ENCODE assay signal across 23 cellular contexts in the genomic region with DNA sequence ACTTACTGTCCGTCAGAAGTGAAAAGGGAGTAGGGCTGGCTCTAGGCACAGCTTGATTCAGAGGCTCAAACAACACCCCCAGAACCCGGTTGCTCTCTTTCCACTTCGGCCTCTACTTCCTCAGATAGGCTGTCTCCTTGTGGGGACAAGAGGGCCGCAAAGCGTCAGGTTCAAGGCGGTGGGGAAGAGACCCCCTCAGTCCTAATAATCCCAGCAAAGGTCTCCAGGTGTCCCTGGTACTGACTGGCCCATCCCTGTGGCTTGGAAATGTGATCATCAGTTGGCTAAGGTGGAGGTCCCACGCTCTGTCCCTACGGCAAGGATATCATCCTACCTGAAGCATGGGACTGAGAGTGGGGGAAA. TPM values are rescaled to one million over a fixed set of nuclear protein-coding genes. Genes with fewer than 3 reads are reported as not detected.
DNase-seq lines count a peak whose midpoint lies in the region; ATAC-seq and TF ChIP-seq lines count a peak whose summit lies in the region.
"Had no signal": no experiment of that assay in that cellular context is flagged by ENCODE, and none has a peak within 500 bp of the region (broad histone marks: within the 10 kb centered on the region; RNA-seq: fewer than 3 reads in every experiment).

No MANE protein-coding gene starts in this region.

- H3K4me1 ChIP-seq in SK-N-SH (ENCODE audit: control insufficient read depth in 1 of 2, insufficient read depth in 2 of 2, low read depth in 1 of 2, low read length in 1 of 2) (peaks cover 0 to 58% of the 10 kb centered on the region in 2 experiments; a peak in 1 of 4 replicates), tibial nerve (peaks cover 0 to 68% (median 12%) of the 10 kb centered on the region in 4 donors)

- H3K4me2 ChIP-seq in SK-N-SH = no peak overlapping the region

- no peak for TF ChIP-seq RAD21 in SK-N-SH (IDR thresholded peaks at IDR 0.05; ENCODE audit: low read length)

- H3K9ac ChIP-seq in SK-N-SH = no peak overlapping the region

- no peak overlapping the region for H2AFZ ChIP-seq in SK-N-SH (ENCODE audit: low read depth)

- TF ChIP-seq POLR2A in tibial nerve (IDR thresholded peaks at IDR 0.05) = no peak

- no peaks in the 10 kb centered on the region for H3K79me2 ChIP-seq in SK-N-SH (ENCODE audit: insufficient read depth)

- no peaks in the 10 kb centered on the region for H3K9me3 Mint-ChIP-seq in neural crest cell

- H3F3A ChIP-seq in SK-N-SH (replicated peaks; ENCODE audit: insufficient read depth) = no peaks in the 10 kb centered on the region

- WGBS in SK-N-SH (ENCODE audit: low lambda C conversion rate) = 75% methylated on average over 8 of the region's 8 CpGs
- 93 to 97% methylated on average over 8 of the region's 8 CpGs for WGBS in tibial nerve, 2 donors

- CTCF ChIA-PET in SK-N-SH (lab: Yijun Ruan, JAX) = interaction anchor here (0.7 to 11.7 kb wide), 8 partner anchors 10 to 113 kb away, joined by 3 to 144 read pairs (median 5); a partner anchor contains a TSS

- H3K27ac ChIP-seq in SK-N-SH (ENCODE audit: low read depth in 2 of 2, low read length in 1 of 2) (no peak overlapping the region; a peak in 1 of 4 replicates), tibial nerve (peak overlapping the region in 3 of 4 donors; percentile 5 to 81 (median 60))
- H3K27ac ChIP-seq: 22Rv1 had no signal

- H3K4me3 ChIP-seq in SK-N-SH (ENCODE audit: low read depth in 2 of 2, low read length in 1 of 2) = no peak overlapping the region
- no peak overlapping the region for H3K4me3 ChIP-seq in tibial nerve
- H3K4me3 ChIP-seq: GM12878, MG63 had no signal

- H3K4me3 Mint-ChIP-seq in neural crest cell = peak overlapping the region; percentile 73

- no peak for ATAC-seq in SK-N-SH treated with all-trans-retinoic acid at 6 μM for 48 hours
- ATAC-seq: GM12878 had no signal

- no peaks in the 10 kb centered on the region for H4K20me1 ChIP-seq in SK-N-SH (ENCODE audit: insufficient read depth)

- H3K36me3 Mint-ChIP-seq in neural crest cell (ENCODE audit: low read depth) = peaks cover 4% of the 10 kb centered on the region

- no peak overlapping the region for H3K27ac Mint-ChIP-seq in neural crest cell (ENCODE audit: unreplicated experiment)

- peak; percentile 14 for DNase-seq in SK-N-SH
- peak; percentile 47 for DNase-seq in MV-4-11 (lab: John Stamatoyannopoulos, UW)
- DNase-seq in neural crest cell (ENCODE audit: low read depth, low spot score) = no peak
- DNase-seq in tibial nerve (ENCODE audit: low spot score in 2 of 2) = no peak
- no peak for DNase-seq in EL
- DNase-seq in NCI-H1105 (lab: John Stamatoyannopoulos, UW) = no peak
- no peak for DNase-seq in SIG-M5 (lab: John Stamatoyannopoulos, UW)
- DNase-seq: AML-193; GDM1; Kasumi-1; NCI-H1092; NCI-H146; NCI-H2081; NCI-H2171 treated with DMSO at 0.1 percent for 48 hours; NCI-H446; NCI-H69; NK-92 treated with Interleukin-12 subunit alpha and Interleukin-12 subunit beta, amount 100 ng/mL, for 24 hours; SHP77 treated with DMSO at 0.1 percent for 48 hours had no signal

- H3K9me3 ChIP-seq in SK-N-SH (no peaks in the 10 kb centered on the region), tibial nerve (no peaks in the 10 kb centered on the region)
- H3K9me3 ChIP-seq: MG63 had no signal

- H3K36me3 ChIP-seq in SK-N-SH (replicated peaks in 1 of 2; ENCODE audit: control insufficient read depth in 1 of 2, insufficient read depth in 2 of 2, low read length in 1 of 2) (no peaks in the 10 kb centered on the region), tibial nerve (no peaks in the 10 kb centered on the region)
- H3K36me3 ChIP-seq: MG63 had no signal

- no peak for TF ChIP-seq EP300 in SK-N-SH (IDR thresholded peaks at IDR 0.05; ENCODE audit: borderline replicate concordance in 1 of 2, low read depth in 1 of 2, low read length in 1 of 2)
- no peak for TF ChIP-seq EP300 in tibial nerve (IDR thresholded peaks at IDR 0.05)

- H3K27me3 Mint-ChIP-seq in neural crest cell (ENCODE audit: low read depth) = peaks cover 27% of the 10 kb centered on the region

- TF ChIP-seq CTCF in SK-N-SH (IDR thresholded peaks at IDR 0.05) (no peak), neural crest cell (conservative IDR thresholded peaks at IDR 0.05) (no peak), tibial nerve (IDR thresholded peaks at IDR 0.05) (no peak)

- peaks cover 21% of the 10 kb centered on the region for H3K4me1 Mint-ChIP-seq in neural crest cell

- H3K9me2 ChIP-seq in SK-N-SH = no peaks in the 10 kb centered on the region

- H3K27me3 ChIP-seq in SK-N-SH (ENCODE audit: insufficient read depth) (peaks cover 4% of the 10 kb centered on the region; the same call in 1 of the 2 replicates), tibial nerve (no peaks in the 10 kb centered on the region)
- H3K27me3 ChIP-seq: MG63 had no signal

- POLR2A ChIA-PET in SK-N-SH (lab: Yijun Ruan, JAX) = no interaction called here

TF ChIP-seq in SK-N-SH, 30 proteins besides CTCF, POLR2A, EP300 and RAD21 (continues in another document):
- no peak for TF ChIP-seq MEF2A (IDR thresholded peaks at IDR 0.05; ENCODE audit: borderline replicate concordance, low read depth)
- no peak for TF ChIP-seq RFX5 (IDR thresholded peaks at IDR 0.05; ENCODE audit: low read length)
- TF ChIP-seq GATA2 (CRISPR knock-in tag; IDR thresholded peaks at IDR 0.05) = no peak
- TF ChIP-seq, protein P1, sequence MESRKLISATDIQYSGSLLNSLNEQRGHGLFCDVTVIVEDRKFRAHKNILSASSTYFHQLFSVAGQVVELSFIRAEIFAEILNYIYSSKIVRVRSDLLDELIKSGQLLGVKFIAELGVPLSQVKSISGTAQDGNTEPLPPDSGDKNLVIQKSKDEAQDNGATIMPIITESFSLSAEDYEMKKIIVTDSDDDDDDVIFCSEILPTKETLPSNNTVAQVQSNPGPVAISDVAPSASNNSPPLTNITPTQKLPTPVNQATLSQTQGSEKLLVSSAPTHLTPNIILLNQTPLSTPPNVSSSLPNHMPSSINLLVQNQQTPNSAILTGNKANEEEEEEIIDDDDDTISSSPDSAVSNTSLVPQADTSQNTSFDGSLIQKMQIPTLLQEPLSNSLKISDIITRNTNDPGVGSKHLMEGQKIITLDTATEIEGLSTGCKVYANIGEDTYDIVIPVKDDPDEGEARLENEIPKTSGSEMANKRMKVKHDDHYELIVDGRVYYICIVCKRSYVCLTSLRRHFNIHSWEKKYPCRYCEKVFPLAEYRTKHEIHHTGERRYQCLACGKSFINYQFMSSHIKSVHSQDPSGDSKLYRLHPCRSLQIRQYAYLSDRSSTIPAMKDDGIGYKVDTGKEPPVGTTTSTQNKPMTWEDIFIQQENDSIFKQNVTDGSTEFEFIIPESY (IDR thresholded peaks at IDR 0.05; ENCODE audit: borderline replicate concordance, low read depth) = no peak
- TF ChIP-seq SMC3 (IDR thresholded peaks at IDR 0.05; ENCODE audit: low read depth, low read length) = no peak
- TF ChIP-seq, protein P2, sequence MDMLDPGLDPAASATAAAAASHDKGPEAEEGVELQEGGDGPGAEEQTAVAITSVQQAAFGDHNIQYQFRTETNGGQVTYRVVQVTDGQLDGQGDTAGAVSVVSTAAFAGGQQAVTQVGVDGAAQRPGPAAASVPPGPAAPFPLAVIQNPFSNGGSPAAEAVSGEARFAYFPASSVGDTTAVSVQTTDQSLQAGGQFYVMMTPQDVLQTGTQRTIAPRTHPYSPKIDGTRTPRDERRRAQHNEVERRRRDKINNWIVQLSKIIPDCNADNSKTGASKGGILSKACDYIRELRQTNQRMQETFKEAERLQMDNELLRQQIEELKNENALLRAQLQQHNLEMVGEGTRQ (IDR thresholded peaks at IDR 0.05; ENCODE audit: borderline replicate concordance, low read depth, low read length) = no peak
- TF ChIP-seq NRF1 (IDR thresholded peaks at IDR 0.05; ENCODE audit: low read depth, low read length) = no peak

TF ChIP-seq in SK-N-SH treated with all-trans-retinoic acid at 6 μM for 48 hours, 23 proteins besides CTCF, POLR2A, EP300 and RAD21 (continues in another document):
- no peak for TF ChIP-seq TOX (CRISPR knock-in tag; IDR thresholded peaks at IDR 0.05; ENCODE audit: borderline replicate concordance)
- no peak for TF ChIP-seq PPARA (CRISPR knock-in tag; IDR thresholded peaks at IDR 0.05; ENCODE audit: borderline replicate concordance)
- TF ChIP-seq, protein P3, sequence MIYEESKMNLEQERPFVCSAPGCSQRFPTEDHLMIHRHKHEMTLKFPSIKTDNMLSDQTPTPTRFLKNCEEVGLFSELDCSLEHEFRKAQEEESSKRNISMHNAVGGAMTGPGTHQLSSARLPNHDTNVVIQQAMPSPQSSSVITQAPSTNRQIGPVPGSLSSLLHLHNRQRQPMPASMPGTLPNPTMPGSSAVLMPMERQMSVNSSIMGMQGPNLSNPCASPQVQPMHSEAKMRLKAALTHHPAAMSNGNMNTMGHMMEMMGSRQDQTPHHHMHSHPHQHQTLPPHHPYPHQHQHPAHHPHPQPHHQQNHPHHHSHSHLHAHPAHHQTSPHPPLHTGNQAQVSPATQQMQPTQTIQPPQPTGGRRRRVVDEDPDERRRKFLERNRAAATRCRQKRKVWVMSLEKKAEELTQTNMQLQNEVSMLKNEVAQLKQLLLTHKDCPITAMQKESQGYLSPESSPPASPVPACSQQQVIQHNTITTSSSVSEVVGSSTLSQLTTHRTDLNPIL (CRISPR knock-in tag; IDR thresholded peaks at IDR 0.05; ENCODE audit: low read depth) = no peak

RNA-seq across cellular contexts. Expression of a gene that starts 26.0 kb away (rescaled TPM):
- 0.44 and 0.76 TPM in 2 replicates for polyA plus RNA-seq in SK-N-SH (2012; rRNA removed)
- 0.37 and 0.59 TPM in 2 replicates for polyA plus RNA-seq in SK-N-SH (2012; cell fraction: cytosol; rRNA removed)
- 0.52 and 0.66 TPM in 2 replicates for polyA plus RNA-seq in SK-N-SH (2012; cell fraction: nucleus; rRNA removed)
- total RNA-seq in neural crest cell (322 and 334 TPM in 2 replicates), tibial nerve (100 to 1,000 TPM; 205 to 279 (median 238) TPM)

RNA-seq across cellular contexts. Expression of a gene that starts 54.6 kb away (rescaled TPM):
- 0.30 and 0.31 TPM in 2 replicates for polyA plus RNA-seq in SK-N-SH (2012; rRNA removed)
- polyA plus RNA-seq in SK-N-SH (2012; cell fraction: cytosol; rRNA removed) = 0.14 and 0.16 TPM in 2 replicates
- 0.25 and 0.34 TPM in 2 replicates for polyA plus RNA-seq in SK-N-SH (2012; cell fraction: nucleus; rRNA removed)
- 0.79 and 1.1 TPM in 2 replicates for total RNA-seq in neural crest cell
- 10 to 100 TPM in 2 of 4 donors, 1 to 10 TPM in 2; 5.4 to 21.9 (median 11.4) TPM for total RNA-seq in tibial nerve
- polyA plus RNA-seq: CD14-positive monocyte had no signal

Comparison
In these comparisons a context has a peak if more than half of its experiments do, and no peak if none do; other contexts are left out.
1. DNase-seq: peak in SK-N-SH (single experiment) and MV-4-11 (single experiment); none in neural crest cell (single experiment), tibial nerve (0 of 2), EL (single experiment), NCI-H1105 (single experiment) and SIG-M5 (single experiment).
2. H3K27ac ChIP-seq: peak in tibial nerve (3 of 4); none in SK-N-SH (0 of 2).